In genomic region chr11:43311791-43312607, GRCh38 we compare ENCODE assay signal across 8 cellular contexts. TPM values are rescaled to one million over a fixed set of nuclear protein-coding genes. Genes with fewer than 3 reads are reported as not detected.
DNase-seq lines count a peak whose midpoint lies in the region; ATAC-seq, FAIRE-seq and TF ChIP-seq lines count a peak whose summit lies in the region.

TSS of gene API5 (plus strand) at chr11:43311996. CDS start at chr11:43312128, 132 bp downstream.

- H3K9ac ChIP-seq in smooth muscle cell (ENCODE audit: low read depth): peak within 1 kb of the TSS; percentile 86

- DNase-seq in AG09309 (ENCODE audit: low read depth) (peak; percentile 62), NCI-H2227 treated with DMSO at 0.1 percent for 48 hours (lab: John Stamatoyannopoulos, UW) (peak; percentile 94), bronchial epithelial cell (ENCODE audit: low read depth) (peak; percentile 92), iPS-NIHi7 (ENCODE audit: extremely low spot score) (peak; percentile 88), smooth muscle cell (lab: John Stamatoyannopoulos, UW; ENCODE audit: unreplicated experiment) (peak; percentile 59)

- peaks cover 47% of the 10 kb centered on the region for H4K20me1 ChIP-seq in smooth muscle cell (ENCODE audit: low read depth)

- TF ChIP-seq CTCF in AG09309 (IDR thresholded peaks at IDR 0.05; ENCODE audit: control insufficient read depth, insufficient read depth, low read depth, low read length, missing control alignments) (peak; percentile 87), WI38 (IDR thresholded peaks at IDR 0.05; ENCODE audit: low read depth, low read length) (peak; percentile 52; the same call in 1 of the 2 replicates), bronchial epithelial cell (IDR thresholded peaks at IDR 0.05; ENCODE audit: insufficient read depth, low read length, severe bottlenecking) (peak; percentile 85), smooth muscle cell (IDR thresholded peaks at IDR 0.05; ENCODE audit: borderline replicate concordance, insufficient read depth, poor library complexity, severe bottlenecking) (peak; percentile 64)

- peaks cover 3% of the 10 kb centered on the region for H3F3A ChIP-seq in smooth muscle cell (ENCODE audit: low read depth)

- H3K79me2 ChIP-seq in smooth muscle cell (ENCODE audit: low read depth): peaks cover 55% of the 10 kb centered on the region

- H3K9me3 ChIP-seq in smooth muscle cell (replicated peaks; ENCODE audit: low read depth): no peaks in the 10 kb centered on the region

- ATAC-seq in GM18909 (IDR thresholded peaks at IDR 0.05; ENCODE audit: poor library complexity, unreplicated experiment): peak; percentile 99
- peak; percentile 97 for ATAC-seq in HG03175 (IDR thresholded peaks at IDR 0.05; ENCODE audit: unreplicated experiment)

- peak within 1 kb of the TSS; percentile 92 for H2AFZ ChIP-seq in smooth muscle cell (ENCODE audit: low read depth)

- H3K27me3 ChIP-seq in bronchial epithelial cell (ENCODE audit: control insufficient read depth, insufficient read depth, low read length) (no peaks in the 10 kb centered on the region), smooth muscle cell (ENCODE audit: low read depth) (no peaks in the 10 kb centered on the region)

- peak within 1 kb of the TSS; percentile 92 for H3K4me2 ChIP-seq in smooth muscle cell

- H3K27ac ChIP-seq in smooth muscle cell (ENCODE audit: low read depth): peak within 1 kb of the TSS; percentile 81

- H3K4me3 ChIP-seq in AG09309 (ENCODE audit: control insufficient read depth, low read depth, low read length): peak within 1 kb of the TSS; percentile 78
- peak within 1 kb of the TSS; percentile 94 for H3K4me3 ChIP-seq in WI38 (ENCODE audit: low read depth, low read length)
- peak within 1 kb of the TSS; percentile 92 for H3K4me3 ChIP-seq in bronchial epithelial cell (ENCODE audit: low read depth, low read length)
- peak within 1 kb of the TSS; percentile 92 for H3K4me3 ChIP-seq in smooth muscle cell

- peaks cover 15% of the 10 kb centered on the region for H3K4me1 ChIP-seq in smooth muscle cell (ENCODE audit: low read depth)

- H3K36me3 ChIP-seq in bronchial epithelial cell (ENCODE audit: control insufficient read depth, insufficient read depth, low read length) (no peaks in the 10 kb centered on the region), smooth muscle cell (ENCODE audit: low read depth) (no peaks in the 10 kb centered on the region)

- under 1% methylated on average over 59 of the region's 60 CpGs for WGBS in smooth muscle cell (ENCODE audit: low lambda C conversion rate)

- FAIRE-seq in bronchial epithelial cell (lab: Jason Lieb, UNC): no peak

RNA-seq across cellular contexts. Expression of gene API5, which starts in this region (rescaled TPM):
- total RNA-seq in bronchial epithelial cell (72.9 and 90.9 TPM in 2 replicates), smooth muscle cell (49.7 and 74.8 TPM in 2 replicates)
- 31.4 and 35.2 TPM in 2 replicates for polyA plus RNA-seq in smooth muscle cell

Comparison
In these comparisons a context has a peak if more than half of its experiments do, and no peak if none do; other contexts are left out.
1. Peak in every context shown above with its lines: DNase-seq, ATAC-seq, H3K4me3 ChIP-seq and H3K27ac ChIP-seq.